In the genomic region with DNA sequence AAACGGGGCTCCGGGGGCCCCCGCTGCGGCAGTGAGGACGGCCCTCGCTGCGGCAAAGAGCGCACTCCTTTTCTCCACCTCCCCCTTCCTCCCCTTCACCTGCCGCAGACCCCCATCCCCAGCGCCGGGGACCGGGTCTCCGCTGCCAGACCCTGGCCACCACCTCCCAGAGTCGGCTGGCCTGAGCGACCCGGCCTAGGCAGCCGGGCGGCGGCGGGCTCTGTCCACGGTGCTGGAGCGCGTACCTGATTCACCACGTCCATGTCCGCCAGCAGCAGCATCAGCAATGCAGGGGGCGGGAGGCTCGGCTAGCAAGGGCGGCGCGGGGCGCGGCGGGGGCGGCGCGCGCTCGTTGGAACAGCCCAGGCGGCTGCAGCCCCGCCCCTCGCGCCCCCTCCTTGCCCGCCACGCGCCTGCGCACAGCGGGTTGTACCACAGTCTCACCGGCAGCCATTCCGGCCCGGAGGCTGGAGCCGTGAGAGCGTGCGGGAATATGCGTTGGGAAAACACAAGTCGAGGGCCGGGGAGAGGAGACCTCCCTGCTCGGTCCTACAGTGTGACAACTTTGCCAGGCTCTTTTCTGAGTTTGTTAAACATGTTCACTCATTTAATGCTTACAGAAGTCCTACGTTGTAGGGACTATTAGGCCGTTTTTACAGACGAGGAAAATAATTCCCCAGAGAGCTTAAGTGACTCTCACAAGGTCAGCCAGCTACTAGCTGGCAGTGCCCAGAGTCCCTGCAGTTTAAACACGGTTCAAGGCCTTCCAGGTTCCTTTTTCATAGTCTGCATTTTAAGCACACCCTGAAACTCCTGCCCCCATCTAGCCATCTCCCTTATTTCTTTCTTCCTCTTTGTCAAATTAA, we compare ENCODE assay signal across 8 cellular contexts. TPM values are rescaled to one million over a fixed set of nuclear protein-coding genes. Genes with fewer than 3 reads are reported as not detected.
DNase-seq lines count a peak whose midpoint lies in the region; ATAC-seq and TF ChIP-seq lines count a peak whose summit lies in the region.

A gene (minus strand): TSS at position 288 of the 866 bp plus-strand sequence. CDS start 7 bp downstream, at position 281.

- no peaks in the 10 kb centered on the region for H3K36me3 Mint-ChIP-seq in natural killer cell treated with Interleukin-12 subunit alpha and Interleukin-12 subunit beta and Interleukin-15 and Interleukin-18, amount 100 ng/mL, for 72 hours
- peaks cover 0 to 3% of the 10 kb centered on the region in 2 donors for H3K36me3 Mint-ChIP-seq in stimulated activated naive B cell treated with anti-CD40 and anti-IgM and Interleukin-4, amounts not matched to agents 10 μg/mL and 1 μg/mL and 100 μg/mL, for 72 hours

- no peaks in the 10 kb centered on the region for H3K36me3 ChIP-seq in fibroblast of lung (ENCODE audit: control insufficient read depth, insufficient read depth, low read length)

- DNase-seq in DMS153 treated with DMSO at 0.1 percent for 48 hours (lab: John Stamatoyannopoulos, UW; ENCODE audit: unreplicated experiment) = peak; percentile 31
- DNase-seq in HuH-7.5 (ENCODE audit: low spot score) = peak; percentile 94
- DNase-seq in activated T-helper 1 cell treated with Interleukin-2 at 50 U/mL for 16 hours (ENCODE audit: low read depth) = peak; percentile 82
- DNase-seq in fibroblast of lung (ENCODE audit: low read depth in 2 of 2) = peak; percentile 79 to 81
- DNase-seq in natural killer cell treated with Interleukin-12 subunit alpha and Interleukin-12 subunit beta and Interleukin-15 and Interleukin-18, amount 100 ng/mL, for 72 hours (ENCODE audit: low spot score) = peak; percentile 92
- DNase-seq in stimulated activated naive B cell treated with anti-CD40 and anti-IgM and Interleukin-4, amounts not matched to agents 10 μg/mL and 1 μg/mL and 100 μg/mL, for 72 hours = peak; percentile 79

- H3K27me3 ChIP-seq in fibroblast of lung (ENCODE audit: control insufficient read depth, insufficient read depth, low read length) = no peaks in the 10 kb centered on the region

- no peak within 1 kb of the TSS for H3K27ac Mint-ChIP-seq in natural killer cell treated with Interleukin-12 subunit alpha and Interleukin-12 subunit beta and Interleukin-15 and Interleukin-18, amount 100 ng/mL, for 72 hours
- peak within 1 kb of the TSS; percentile 48 for H3K27ac Mint-ChIP-seq in stimulated activated naive B cell treated with anti-CD40 and anti-IgM and Interleukin-4, amounts not matched to agents 10 μg/mL and 1 μg/mL and 100 μg/mL, for 72 hours

- peak within 1 kb of the TSS in 3 of 4 experiments; percentile 2 to 52 (median 42) for H3K4me3 ChIP-seq in fibroblast of lung (replicated peaks in 1 of 4; ENCODE audit: control extremely low read depth in 1 of 4, insufficient read depth in 1 of 4, low read depth in 3 of 4, low read length in 4 of 4)

- no peak within 1 kb of the TSS for H3K9ac ChIP-seq in fibroblast of lung (ENCODE audit: insufficient read depth, low read length)

- H3K4me1 Mint-ChIP-seq in natural killer cell treated with Interleukin-12 subunit alpha and Interleukin-12 subunit beta and Interleukin-15 and Interleukin-18, amount 100 ng/mL, for 72 hours (ENCODE audit: low read depth in 2 of 2) = peaks cover 14 to 15% of the 10 kb centered on the region in 2 donors
- peaks cover 12 to 13% of the 10 kb centered on the region in 2 donors for H3K4me1 Mint-ChIP-seq in stimulated activated naive B cell treated with anti-CD40 and anti-IgM and Interleukin-4, amounts not matched to agents 10 μg/mL and 1 μg/mL and 100 μg/mL, for 72 hours

- H3K27ac ChIP-seq in fibroblast of lung (ENCODE audit: insufficient read depth, low read length) = no peak within 1 kb of the TSS

- peak; percentile 91 for ATAC-seq in GM21526 (IDR thresholded peaks at IDR 0.05; ENCODE audit: low FRiP score, unreplicated experiment)
- peak; percentile 96 to 98 for ATAC-seq in natural killer cell treated with Interleukin-12 subunit alpha and Interleukin-12 subunit beta and Interleukin-15 and Interleukin-18, amount 100 ng/mL, for 72 hours
- ATAC-seq in stimulated activated naive B cell treated with anti-CD40 and anti-IgM and Interleukin-4, amounts not matched to agents 10 μg/mL and 1 μg/mL and 100 μg/mL, for 72 hours (replicated peaks) = peak; percentile 97 to 98

- H4K20me1 ChIP-seq in fibroblast of lung (ENCODE audit: control insufficient read depth, extremely low read depth, insufficient read depth, low read length) = no peaks in the 10 kb centered on the region

- no peaks in the 10 kb centered on the region for H3K4me1 ChIP-seq in fibroblast of lung (ENCODE audit: control insufficient read depth, extremely low read depth, insufficient read depth, low read length)

- peak within 1 kb of the TSS; percentile 51 for H3K4me2 ChIP-seq in fibroblast of lung (ENCODE audit: extremely low read depth, insufficient read depth, low read length)

- no peaks in the 10 kb centered on the region for H3K79me2 ChIP-seq in fibroblast of lung (ENCODE audit: control insufficient read depth, insufficient read depth, low read length)

- H3K27me3 Mint-ChIP-seq in natural killer cell treated with Interleukin-12 subunit alpha and Interleukin-12 subunit beta and Interleukin-15 and Interleukin-18, amount 100 ng/mL, for 72 hours = peaks cover 9 to 10% of the 10 kb centered on the region in 2 donors
- peaks cover 0 to 7% of the 10 kb centered on the region in 2 donors for H3K27me3 Mint-ChIP-seq in stimulated activated naive B cell treated with anti-CD40 and anti-IgM and Interleukin-4, amounts not matched to agents 10 μg/mL and 1 μg/mL and 100 μg/mL, for 72 hours

- peak within 1 kb of the TSS; percentile 67 for H3K4me3 Mint-ChIP-seq in natural killer cell treated with Interleukin-12 subunit alpha and Interleukin-12 subunit beta and Interleukin-15 and Interleukin-18, amount 100 ng/mL, for 72 hours
- H3K4me3 Mint-ChIP-seq in stimulated activated naive B cell treated with anti-CD40 and anti-IgM and Interleukin-4, amounts not matched to agents 10 μg/mL and 1 μg/mL and 100 μg/mL, for 72 hours = peak within 1 kb of the TSS; percentile 65 to 76

- no peaks in the 10 kb centered on the region for H3K9me3 ChIP-seq in fibroblast of lung (ENCODE audit: control insufficient read depth, insufficient read depth, low read depth, low read length)

- H3K9me3 Mint-ChIP-seq in natural killer cell treated with Interleukin-12 subunit alpha and Interleukin-12 subunit beta and Interleukin-15 and Interleukin-18, amount 100 ng/mL, for 72 hours = no peaks in the 10 kb centered on the region
- H3K9me3 Mint-ChIP-seq in stimulated activated naive B cell treated with anti-CD40 and anti-IgM and Interleukin-4, amounts not matched to agents 10 μg/mL and 1 μg/mL and 100 μg/mL, for 72 hours = no peaks in the 10 kb centered on the region

- TF ChIP-seq CTCF in fibroblast of lung (conservative IDR thresholded peaks at IDR 0.05 in 1 of 2, IDR thresholded peaks at IDR 0.05 in 1 of 2; ENCODE audit: low read depth in 1 of 2, low read length in 2 of 2) = no peak

- H2AFZ ChIP-seq in fibroblast of lung (ENCODE audit: low read length) = peak within 1 kb of the TSS; percentile 60

TF ChIP-seq in PFSK-1, 5 proteins besides CTCF, POLR2A, EP300 and RAD21:
- TF ChIP-seq TAF1 (IDR thresholded peaks at IDR 0.05; ENCODE audit: borderline replicate concordance, insufficient read depth, low read length) (peak; percentile 61; the same call in 1 of the 2 replicates), FOXP2 (optimal IDR thresholded peaks at IDR 0.05; ENCODE audit: borderline replicate concordance, extremely low read depth, extremely low read length, insufficient read depth) (no peak), SIN3A (IDR thresholded peaks at IDR 0.05; ENCODE audit: borderline replicate concordance, insufficient read depth, low read length) (peak; percentile 89; the same call in 1 of the 2 replicates), POLR2AphosphoS5 (IDR thresholded peaks at IDR 0.05; ENCODE audit: low read depth, low read length) (peak; percentile 89)
- TF ChIP-seq, protein P1, sequence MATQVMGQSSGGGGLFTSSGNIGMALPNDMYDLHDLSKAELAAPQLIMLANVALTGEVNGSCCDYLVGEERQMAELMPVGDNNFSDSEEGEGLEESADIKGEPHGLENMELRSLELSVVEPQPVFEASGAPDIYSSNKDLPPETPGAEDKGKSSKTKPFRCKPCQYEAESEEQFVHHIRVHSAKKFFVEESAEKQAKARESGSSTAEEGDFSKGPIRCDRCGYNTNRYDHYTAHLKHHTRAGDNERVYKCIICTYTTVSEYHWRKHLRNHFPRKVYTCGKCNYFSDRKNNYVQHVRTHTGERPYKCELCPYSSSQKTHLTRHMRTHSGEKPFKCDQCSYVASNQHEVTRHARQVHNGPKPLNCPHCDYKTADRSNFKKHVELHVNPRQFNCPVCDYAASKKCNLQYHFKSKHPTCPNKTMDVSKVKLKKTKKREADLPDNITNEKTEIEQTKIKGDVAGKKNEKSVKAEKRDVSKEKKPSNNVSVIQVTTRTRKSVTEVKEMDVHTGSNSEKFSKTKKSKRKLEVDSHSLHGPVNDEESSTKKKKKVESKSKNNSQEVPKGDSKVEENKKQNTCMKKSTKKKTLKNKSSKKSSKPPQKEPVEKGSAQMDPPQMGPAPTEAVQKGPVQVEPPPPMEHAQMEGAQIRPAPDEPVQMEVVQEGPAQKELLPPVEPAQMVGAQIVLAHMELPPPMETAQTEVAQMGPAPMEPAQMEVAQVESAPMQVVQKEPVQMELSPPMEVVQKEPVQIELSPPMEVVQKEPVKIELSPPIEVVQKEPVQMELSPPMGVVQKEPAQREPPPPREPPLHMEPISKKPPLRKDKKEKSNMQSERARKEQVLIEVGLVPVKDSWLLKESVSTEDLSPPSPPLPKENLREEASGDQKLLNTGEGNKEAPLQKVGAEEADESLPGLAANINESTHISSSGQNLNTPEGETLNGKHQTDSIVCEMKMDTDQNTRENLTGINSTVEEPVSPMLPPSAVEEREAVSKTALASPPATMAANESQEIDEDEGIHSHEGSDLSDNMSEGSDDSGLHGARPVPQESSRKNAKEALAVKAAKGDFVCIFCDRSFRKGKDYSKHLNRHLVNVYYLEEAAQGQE (IDR thresholded peaks at IDR 0.05; ENCODE audit: insufficient read depth in 1 of 2, low read depth in 2 of 2, low read length in 2 of 2) = peak; percentile 96 to 98

RNA-seq across cellular contexts. Expression of the gene that starts here (rescaled TPM):
- polyA plus RNA-seq in PFSK-1 (2012; ENCODE audit: insufficient read length, low read depth) = 0.77 TPM
- 0.17 and 0.26 TPM in 2 replicates for total RNA-seq in fibroblast of lung
- polyA plus RNA-seq in fibroblast of lung = 0.08 and 0.15 TPM in 2 replicates
- 0.31 and 0.40 TPM in 2 replicates for polyA plus RNA-seq in fibroblast of lung (2012)
- polyA minus RNA-seq in fibroblast of lung (ENCODE audit: low replicate concordance) = not detected in 2 replicates
- 1 to 10 TPM in 1 of 2 donors, under 1 TPM in 1; 0.84 to 1.7 TPM for total RNA-seq in natural killer cell treated with Interleukin-12 subunit alpha and Interleukin-12 subunit beta and Interleukin-15 and Interleukin-18, amount 100 ng/mL, for 72 hours

Comparison
In these comparisons a context has a peak if more than half of its experiments do, and no peak if none do; other contexts are left out.
1. Peak in DNase-seq, H3K4me3 ChIP-seq and H3K4me2 ChIP-seq in fibroblast of lung; RNA of the gene not detected or under 1 TPM.
2. DNase-seq: peak in every context shown above with its lines; median percentile 94 in HuH-7.5; 92 in natural killer cell treated with Interleukin-12 subunit alpha and Interleukin-12 subunit beta and Interleukin-15 and Interleukin-18, amount 100 ng/mL, for 72 hours; 82 in activated T-helper 1 cell treated with Interleukin-2 at 50 U/mL for 16 hours; 80 in fibroblast of lung; 79 in stimulated activated naive B cell treated with anti-CD40 and anti-IgM and Interleukin-4, amounts not matched to agents 10 μg/mL and 1 μg/mL and 100 μg/mL, for 72 hours; 31 in DMS153 treated with DMSO at 0.1 percent for 48 hours.